In genomic region chr10:112758961-112759360, GRCh38 we compare ENCODE assay signal across 24 cellular contexts.
"Had no signal": no experiment of that assay in that cellular context is flagged by ENCODE, and none has a peak within 500 bp of the region (broad histone marks: within the 10 kb centered on the region; RNA-seq: fewer than 3 reads in every experiment).

No MANE protein-coding gene starts in this region.

- H3K9me3 ChIP-seq: gastrocnemius medialis, neutrophil, pancreas, prostate gland, testis, transverse colon, uterus had no signal

- DNase-seq: activated B cell treated with CpG ODN at 0.5 μM for 24 hours; activated CD8-positive, alpha-beta memory T cell treated with anti-CD3 and anti-CD28 coated beads, Interleukin-2, amount 10 ng/mL, durations not matched to agents 7 days and 5 days; activated CD8-positive, alpha-beta T cell treated with anti-CD3 and anti-CD28 coated beads, Interleukin-2, amount 10 ng/mL, durations not matched to agents 7 days and 5 days; activated naive CD4-positive, alpha-beta T cell; activated T-cell treated with anti-CD3 and anti-CD28 coated beads, Interleukin-2, amount 50 U/mL, for 72 hours; dorsolateral prefrontal cortex; effector memory CD4-positive, alpha-beta T cell; gastrocnemius medialis; glutamatergic neuron; left cardiac atrium; natural killer cell; pancreas; stimulated activated CD4-positive, alpha-beta T cell treated with anti-CD3 and anti-CD28 coated beads, Interleukin-15, amount 100 ng/mL, for 24 hours; stimulated activated CD4-positive, alpha-beta T cell treated with anti-CD3 and anti-CD28 coated beads, Interleukin-2, amount 100 ng/mL, for 24 hours; stimulated activated naive CD4-positive, alpha-beta T cell treated with Interleukin-2 at 50 U/mL for 16 hours; T-helper 1 cell; testis; transverse colon; uterus had no signal

- H3K27me3 Mint-ChIP-seq: activated B cell treated with CpG ODN at 0.5 μM for 24 hours; activated CD8-positive, alpha-beta memory T cell treated with anti-CD3 and anti-CD28 coated beads, Interleukin-2, amount 10 ng/mL, durations not matched to agents 7 days and 5 days had no signal

- H3K27ac ChIP-seq: coronary artery, dorsolateral prefrontal cortex, gastrocnemius medialis, neutrophil, pancreas, prostate gland, testis, transverse colon, uterus had no signal

- H3K4me3 Mint-ChIP-seq: activated B cell treated with CpG ODN at 0.5 μM for 24 hours; activated CD8-positive, alpha-beta memory T cell treated with anti-CD3 and anti-CD28 coated beads, Interleukin-2, amount 10 ng/mL, durations not matched to agents 7 days and 5 days; activated CD8-positive, alpha-beta T cell treated with anti-CD3 and anti-CD28 coated beads, Interleukin-2, amount 10 ng/mL, durations not matched to agents 7 days and 5 days; activated T-cell treated with anti-CD3 and anti-CD28 coated beads, Interleukin-2, amount 50 U/mL, for 72 hours; natural killer cell; T-helper 2 cell treated with Interferon-gamma antibody and Interleukin-4, amounts not matched to agents 5 μg/mL and 100 μg/mL, for 36 hours had no signal

- H3K36me3 Mint-ChIP-seq: activated naive CD4-positive, alpha-beta T cell treated with anti-CD3 and anti-CD28 coated beads, Interleukin-2, amount 50 U/mL, for 72 hours had no signal

- H3K27ac Mint-ChIP-seq: activated B cell treated with CpG ODN at 0.5 μM for 24 hours; activated CD8-positive, alpha-beta memory T cell treated with anti-CD3 and anti-CD28 coated beads, Interleukin-2, amount 10 ng/mL, durations not matched to agents 7 days and 5 days; activated CD8-positive, alpha-beta T cell treated with anti-CD3 and anti-CD28 coated beads, Interleukin-2, amount 10 ng/mL, durations not matched to agents 7 days and 5 days; activated naive CD4-positive, alpha-beta T cell treated with anti-CD3 and anti-CD28 coated beads, Interleukin-2, amount 50 U/mL, for 72 hours; activated T-cell treated with anti-CD3 and anti-CD28 coated beads, Interleukin-2, amount 50 U/mL, for 72 hours; natural killer cell; T-helper 2 cell treated with Interferon-gamma antibody and Interleukin-4, amounts not matched to agents 5 μg/mL and 100 μg/mL, for 36 hours had no signal

- ATAC-seq: activated CD8-positive, alpha-beta memory T cell treated with anti-CD3 and anti-CD28 coated beads, Interleukin-2, amount 10 ng/mL, durations not matched to agents 7 days and 5 days; activated CD8-positive, alpha-beta T cell treated with anti-CD3 and anti-CD28 coated beads, Interleukin-2, amount 10 ng/mL, durations not matched to agents 7 days and 5 days; activated naive CD4-positive, alpha-beta T cell treated with anti-CD3 and anti-CD28 coated beads, Interleukin-2, amount 50 U/mL, for 72 hours; activated T-cell treated with anti-CD3 and anti-CD28 coated beads, Interleukin-2, amount 50 U/mL, for 72 hours; gastrocnemius medialis; left cardiac atrium; natural killer cell; pancreas had no signal

- H3K36me3 ChIP-seq: gastrocnemius medialis, neutrophil, pancreas, prostate gland, transverse colon, uterus had no signal

- H3K27me3 ChIP-seq: dorsolateral prefrontal cortex, gastrocnemius medialis, neutrophil, pancreas, testis, transverse colon, uterus had no signal

- H3K4me3 ChIP-seq: coronary artery, dorsolateral prefrontal cortex, gastrocnemius medialis, pancreas, prostate gland, testis, transverse colon, uterus had no signal

- H3K9me3 Mint-ChIP-seq: activated B cell treated with CpG ODN at 0.5 μM for 24 hours; activated naive CD4-positive, alpha-beta T cell treated with anti-CD3 and anti-CD28 coated beads, Interleukin-2, amount 50 U/mL, for 72 hours; activated T-cell treated with anti-CD3 and anti-CD28 coated beads, Interleukin-2, amount 50 U/mL, for 72 hours; natural killer cell; T-helper 2 cell treated with Interferon-gamma antibody and Interleukin-4, amounts not matched to agents 5 μg/mL and 100 μg/mL, for 36 hours had no signal

- H3K4me1 ChIP-seq: gastrocnemius medialis, pancreas, uterus had no signal

- H3K4me1 Mint-ChIP-seq: activated B cell treated with CpG ODN at 0.5 μM for 24 hours; activated CD8-positive, alpha-beta memory T cell treated with anti-CD3 and anti-CD28 coated beads, Interleukin-2, amount 10 ng/mL, durations not matched to agents 7 days and 5 days; natural killer cell had no signal
